ENCODE assay signal across 1 cellular context in the genomic region with DNA sequence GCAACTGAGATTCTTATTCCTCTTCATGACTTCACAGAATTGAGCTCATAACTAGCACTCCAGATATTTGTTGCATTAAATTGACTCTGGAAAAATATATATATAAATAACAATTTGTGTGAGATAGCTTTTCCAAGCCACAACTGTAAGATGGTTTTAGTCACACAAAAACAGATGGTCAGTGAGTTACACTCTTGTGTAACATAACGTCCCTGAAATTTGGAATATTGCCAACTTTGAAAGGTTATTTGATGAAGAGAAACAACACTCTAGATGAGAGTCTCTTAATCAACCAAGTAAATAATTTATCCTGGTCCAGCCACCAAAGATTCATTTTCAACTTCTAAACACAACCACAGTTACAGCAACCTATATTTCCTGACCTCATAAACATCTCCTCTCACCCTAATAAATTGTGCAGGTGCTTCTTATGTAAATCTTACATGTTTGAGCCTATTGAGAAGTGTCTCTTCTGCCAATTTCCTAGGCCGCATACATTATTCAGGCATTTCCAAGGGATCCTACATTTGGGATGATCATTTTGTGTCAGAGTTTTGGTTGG.
TF ChIP-seq lines count a peak whose summit lies in the region.

No MANE protein-coding gene starts in this region.

TF ChIP-seq in GM23338, 12 proteins besides CTCF, POLR2A, EP300 and RAD21 (continued from another document):
- TF ChIP-seq, protein P1, sequence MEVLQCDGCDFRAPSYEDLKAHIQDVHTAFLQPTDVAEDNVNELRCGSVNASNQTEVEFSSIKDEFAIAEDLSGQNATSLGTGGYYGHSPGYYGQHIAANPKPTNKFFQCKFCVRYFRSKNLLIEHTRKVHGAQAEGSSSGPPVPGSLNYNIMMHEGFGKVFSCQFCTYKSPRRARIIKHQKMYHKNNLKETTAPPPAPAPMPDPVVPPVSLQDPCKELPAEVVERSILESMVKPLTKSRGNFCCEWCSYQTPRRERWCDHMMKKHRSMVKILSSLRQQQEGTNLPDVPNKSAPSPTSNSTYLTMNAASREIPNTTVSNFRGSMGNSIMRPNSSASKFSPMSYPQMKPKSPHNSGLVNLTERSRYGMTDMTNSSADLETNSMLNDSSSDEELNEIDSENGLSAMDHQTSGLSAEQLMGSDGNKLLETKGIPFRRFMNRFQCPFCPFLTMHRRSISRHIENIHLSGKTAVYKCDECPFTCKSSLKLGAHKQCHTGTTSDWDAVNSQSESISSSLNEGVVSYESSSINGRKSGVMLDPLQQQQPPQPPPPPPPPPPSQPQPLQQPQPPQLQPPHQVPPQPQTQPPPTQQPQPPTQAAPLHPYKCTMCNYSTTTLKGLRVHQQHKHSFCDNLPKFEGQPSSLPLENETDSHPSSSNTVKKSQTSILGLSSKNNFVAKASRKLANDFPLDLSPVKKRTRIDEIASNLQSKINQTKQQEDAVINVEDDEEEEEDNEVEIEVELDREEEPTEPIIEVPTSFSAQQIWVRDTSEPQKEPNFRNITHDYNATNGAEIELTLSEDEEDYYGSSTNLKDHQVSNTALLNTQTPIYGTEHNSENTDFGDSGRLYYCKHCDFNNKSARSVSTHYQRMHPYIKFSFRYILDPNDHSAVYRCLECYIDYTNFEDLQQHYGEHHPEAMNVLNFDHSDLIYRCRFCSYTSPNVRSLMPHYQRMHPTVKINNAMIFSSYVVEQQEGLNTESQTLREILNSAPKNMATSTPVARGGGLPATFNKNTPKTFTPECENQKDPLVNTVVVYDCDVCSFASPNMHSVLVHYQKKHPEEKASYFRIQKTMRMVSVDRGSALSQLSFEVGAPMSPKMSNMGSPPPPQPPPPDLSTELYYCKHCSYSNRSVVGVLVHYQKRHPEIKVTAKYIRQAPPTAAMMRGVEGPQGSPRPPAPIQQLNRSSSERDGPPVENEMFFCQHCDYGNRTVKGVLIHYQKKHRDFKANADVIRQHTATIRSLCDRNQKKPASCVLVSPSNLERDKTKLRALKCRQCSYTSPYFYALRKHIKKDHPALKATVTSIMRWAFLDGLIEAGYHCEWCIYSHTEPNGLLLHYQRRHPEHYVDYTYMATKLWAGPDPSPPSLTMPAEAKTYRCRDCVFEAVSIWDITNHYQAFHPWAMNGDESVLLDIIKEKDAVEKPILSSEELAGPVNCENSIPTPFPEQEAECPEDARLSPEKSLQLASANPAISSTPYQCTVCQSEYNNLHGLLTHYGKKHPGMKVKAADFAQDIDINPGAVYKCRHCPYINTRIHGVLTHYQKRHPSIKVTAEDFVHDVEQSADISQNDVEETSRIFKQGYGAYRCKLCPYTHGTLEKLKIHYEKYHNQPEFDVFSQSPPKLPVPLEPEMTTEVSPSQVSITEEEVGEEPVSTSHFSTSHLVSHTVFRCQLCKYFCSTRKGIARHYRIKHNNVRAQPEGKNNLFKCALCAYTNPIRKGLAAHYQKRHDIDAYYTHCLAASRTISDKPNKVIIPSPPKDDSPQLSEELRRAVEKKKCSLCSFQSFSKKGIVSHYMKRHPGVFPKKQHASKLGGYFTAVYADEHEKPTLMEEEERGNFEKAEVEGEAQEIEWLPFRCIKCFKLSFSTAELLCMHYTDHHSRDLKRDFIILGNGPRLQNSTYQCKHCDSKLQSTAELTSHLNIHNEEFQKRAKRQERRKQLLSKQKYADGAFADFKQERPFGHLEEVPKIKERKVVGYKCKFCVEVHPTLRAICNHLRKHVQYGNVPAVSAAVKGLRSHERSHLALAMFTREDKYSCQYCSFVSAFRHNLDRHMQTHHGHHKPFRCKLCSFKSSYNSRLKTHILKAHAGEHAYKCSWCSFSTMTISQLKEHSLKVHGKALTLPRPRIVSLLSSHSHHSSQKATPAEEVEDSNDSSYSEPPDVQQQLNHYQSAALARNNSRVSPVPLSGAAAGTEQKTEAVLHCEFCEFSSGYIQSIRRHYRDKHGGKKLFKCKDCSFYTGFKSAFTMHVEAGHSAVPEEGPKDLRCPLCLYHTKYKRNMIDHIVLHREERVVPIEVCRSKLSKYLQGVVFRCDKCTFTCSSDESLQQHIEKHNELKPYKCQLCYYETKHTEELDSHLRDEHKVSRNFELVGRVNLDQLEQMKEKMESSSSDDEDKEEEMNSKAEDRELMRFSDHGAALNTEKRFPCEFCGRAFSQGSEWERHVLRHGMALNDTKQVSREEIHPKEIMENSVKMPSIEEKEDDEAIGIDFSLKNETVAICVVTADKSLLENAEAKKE (CRISPR knock-in tag; IDR thresholded peaks at IDR 0.05), result no peak
